8 cellular contexts compared by ENCODE assay signal in genomic region chrX:130330706-130331105, GRCh38. TPM values are rescaled to one million over a fixed set of nuclear protein-coding genes. Genes with fewer than 3 reads are reported as not detected.
DNase-seq lines count a peak whose midpoint lies in the region; ATAC-seq and FAIRE-seq lines count a peak whose summit lies in the region.

No MANE protein-coding gene starts in this region.

- H3K23ac ChIP-seq in mesendoderm (ENCODE audit: low read length): no peak overlapping the region

- H3K4me1 ChIP-seq in mesendoderm (ENCODE audit: control insufficient read depth, low read depth, low read length): no peaks in the 10 kb centered on the region

- H3K4me3 ChIP-seq in mesendoderm (ENCODE audit: low read length): no peak overlapping the region

- H3K27ac ChIP-seq in mesendoderm (ENCODE audit: low read depth, low read length): no peak overlapping the region

- no peak overlapping the region for H2BK5ac ChIP-seq in mesendoderm (ENCODE audit: low read length)

- H2BK120ac ChIP-seq in mesendoderm (ENCODE audit: low read depth, low read length): no peak overlapping the region

- no peak overlapping the region for H3K4ac ChIP-seq in mesendoderm (ENCODE audit: low read depth, low read length)

- FAIRE-seq in urothelium cell line (lab: Jason Lieb, UNC): no peak

- no peak overlapping the region for H4K5ac ChIP-seq in mesendoderm (ENCODE audit: low read length)

- no peak overlapping the region for H2AK5ac ChIP-seq in mesendoderm (ENCODE audit: low read length)

- peak; percentile 19 for DNase-seq in activated gamma-delta T cell treated with Interleukin-2 at 50 U/mL for 16 hours
- no peak for DNase-seq in activated gamma-delta T cell (lab: John Stamatoyannopoulos, UW)
- peak; percentile 8 for DNase-seq in NCI-H2029 (lab: John Stamatoyannopoulos, UW)
- DNase-seq in UCSD-AML1 (lab: John Stamatoyannopoulos, UW; ENCODE audit: unreplicated experiment): peak; percentile 39
- DNase-seq in effector CD4-positive, alpha-beta T cell: peak; percentile 8
- peak; percentile 80 for DNase-seq in mesendoderm
- peak; percentile 29 for DNase-seq in urothelium cell line (ENCODE audit: low spot score)

- H3K36me3 ChIP-seq in mesendoderm (ENCODE audit: control insufficient read depth, insufficient read depth, low read length): no peaks in the 10 kb centered on the region

- H4K8ac ChIP-seq in mesendoderm (ENCODE audit: low read depth, low read length): no peak overlapping the region

- no peak overlapping the region for H3K56ac ChIP-seq in mesendoderm (ENCODE audit: low read length)

- no CpG with 5 or more reads among the region's 10 CpGs for WGBS in mesendoderm (ENCODE audit: extremely low coverage, insufficient coverage, low lambda C conversion rate)

- peak; percentile 73 for ATAC-seq in HG02623 (IDR thresholded peaks at IDR 0.05; ENCODE audit: unreplicated experiment)

- H3K79me2 ChIP-seq in mesendoderm (ENCODE audit: control insufficient read depth, insufficient read depth, low read length): no peaks in the 10 kb centered on the region

- H3K27me3 ChIP-seq in mesendoderm (ENCODE audit: insufficient read depth, low read length, poor library complexity): no peaks in the 10 kb centered on the region

- H3K9ac ChIP-seq in mesendoderm (ENCODE audit: low read length): no peak overlapping the region

- H3K18ac ChIP-seq in mesendoderm (ENCODE audit: low read length): no peak overlapping the region

- H3K79me1 ChIP-seq in mesendoderm (ENCODE audit: low read length): no peaks in the 10 kb centered on the region

- H2BK15ac ChIP-seq in mesendoderm (replicated peaks; ENCODE audit: low read depth): no peak overlapping the region

- H3K4me2 ChIP-seq in mesendoderm (ENCODE audit: low read length): no peak overlapping the region

RNA-seq across cellular contexts. Expression of gene SLC25A14, which starts 9.0 kb away (rescaled TPM):
- 15.8 TPM for polyA plus RNA-seq in mesendoderm (2013, experiment 1 of 2)
- polyA plus RNA-seq in mesendoderm (2013, experiment 2 of 2): 16.7 TPM

RNA-seq across cellular contexts. Expression of gene GPR119, which starts 54.8 kb away (rescaled TPM):
- not detected for polyA plus RNA-seq in mesendoderm (2013, experiment 1 of 2)
- polyA plus RNA-seq in mesendoderm (2013, experiment 2 of 2): not detected
